Comparison of ENCODE assay signal across 1 cellular context in the genomic region with DNA sequence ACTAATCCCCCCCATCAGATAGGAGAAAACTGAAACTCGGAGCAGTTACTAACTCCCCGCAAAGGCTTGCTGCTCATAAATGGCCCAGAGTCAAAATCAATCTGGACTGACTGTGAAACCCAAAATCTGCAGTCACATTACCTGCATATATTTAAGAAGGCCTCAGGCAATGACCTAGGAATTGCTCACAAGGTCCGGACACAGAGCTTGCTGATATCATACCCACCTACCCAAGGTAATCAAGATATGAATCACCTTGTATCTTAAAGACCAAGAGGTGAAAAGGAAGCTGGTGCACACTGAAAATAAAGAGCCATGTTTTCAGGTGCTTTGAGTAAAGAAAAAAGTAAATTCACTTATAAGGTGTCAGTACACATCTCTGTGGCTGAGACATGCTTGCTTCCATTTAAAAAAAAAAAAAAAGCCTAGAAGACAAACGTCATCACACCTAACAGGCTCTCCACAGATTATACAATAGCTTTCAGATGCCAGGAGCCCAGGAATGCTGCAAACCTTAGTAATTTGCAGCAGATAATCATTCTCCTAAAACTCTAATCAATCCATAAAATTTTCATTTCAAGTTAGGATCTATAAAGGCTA.
TF ChIP-seq lines count a peak whose summit lies in the region.

No MANE protein-coding gene starts in this region.

TF ChIP-seq in SK-N-SH treated with all-trans-retinoic acid at 6 μM for 48 hours, 23 proteins besides CTCF, POLR2A, EP300 and RAD21 (continued from another document):
- TF ChIP-seq, protein P1, sequence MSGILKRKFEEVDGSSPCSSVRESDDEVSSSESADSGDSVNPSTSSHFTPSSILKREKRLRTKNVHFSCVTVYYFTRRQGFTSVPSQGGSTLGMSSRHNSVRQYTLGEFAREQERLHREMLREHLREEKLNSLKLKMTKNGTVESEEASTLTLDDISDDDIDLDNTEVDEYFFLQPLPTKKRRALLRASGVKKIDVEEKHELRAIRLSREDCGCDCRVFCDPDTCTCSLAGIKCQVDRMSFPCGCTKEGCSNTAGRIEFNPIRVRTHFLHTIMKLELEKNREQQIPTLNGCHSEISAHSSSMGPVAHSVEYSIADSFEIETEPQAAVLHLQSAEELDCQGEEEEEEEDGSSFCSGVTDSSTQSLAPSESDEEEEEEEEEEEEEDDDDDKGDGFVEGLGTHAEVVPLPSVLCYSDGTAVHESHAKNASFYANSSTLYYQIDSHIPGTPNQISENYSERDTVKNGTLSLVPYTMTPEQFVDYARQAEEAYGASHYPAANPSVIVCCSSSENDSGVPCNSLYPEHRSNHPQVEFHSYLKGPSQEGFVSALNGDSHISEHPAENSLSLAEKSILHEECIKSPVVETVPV (CRISPR knock-in tag; IDR thresholded peaks at IDR 0.05), result no peak
- no peak for TF ChIP-seq ESRRG (CRISPR knock-in tag; IDR thresholded peaks at IDR 0.05)
- no peak for TF ChIP-seq PPARA (CRISPR knock-in tag; IDR thresholded peaks at IDR 0.05; ENCODE audit: borderline replicate concordance)
- TF ChIP-seq ZNF70 (CRISPR knock-in tag; IDR thresholded peaks at IDR 0.05), result no peak
- TF ChIP-seq ZC3H10 (CRISPR knock-in tag; IDR thresholded peaks at IDR 0.05), result no peak
- TF ChIP-seq BACH2 (CRISPR knock-in tag; IDR thresholded peaks at IDR 0.05; ENCODE audit: borderline replicate concordance), result no peak
- TF ChIP-seq RARB (CRISPR knock-in tag; IDR thresholded peaks at IDR 0.05), result no peak
- no peak for TF ChIP-seq ZFP3 (CRISPR knock-in tag; IDR thresholded peaks at IDR 0.05)
- no peak for TF ChIP-seq CSDC2 (CRISPR knock-in tag; IDR thresholded peaks at IDR 0.05)
- TF ChIP-seq OSR1 (CRISPR knock-in tag; IDR thresholded peaks at IDR 0.05), result no peak
